In genomic region chr9:29068461-29068860, GRCh38 we compare ENCODE assay signal across 20 cellular contexts.
DNase-seq lines count a peak whose midpoint lies in the region; ATAC-seq, FAIRE-seq and TF ChIP-seq lines count a peak whose summit lies in the region.
"Had no signal": no experiment of that assay in that cellular context is flagged by ENCODE, and none has a peak within 500 bp of the region (broad histone marks: within the 10 kb centered on the region; RNA-seq: fewer than 3 reads in every experiment).

No MANE protein-coding gene starts in this region.

- H3K9ac ChIP-seq in SK-N-SH = no peak overlapping the region
- H3K9ac ChIP-seq: GM23248 had no signal

- H3K79me2 ChIP-seq in GM23338 (replicated peaks; ENCODE audit: insufficient read depth) (no peaks in the 10 kb centered on the region), SK-N-SH (ENCODE audit: insufficient read depth) (peaks cover 59% of the 10 kb centered on the region)

- H3K27ac Mint-ChIP-seq in GM23338 = peak overlapping the region; percentile 19; the same call in 1 of the 2 replicates
- no peak overlapping the region for H3K27ac Mint-ChIP-seq in T-helper 2 cell treated with Interferon-gamma antibody and Interleukin-4, amounts not matched to agents 5 μg/mL and 100 μg/mL, for 36 hours
- H3K27ac Mint-ChIP-seq: CD4-positive, CD25-positive, alpha-beta regulatory T cell; CD8-positive, alpha-beta T cell; H9 had no signal

- no peaks in the 10 kb centered on the region for H3F3A ChIP-seq in GM23338 (replicated peaks; ENCODE audit: low read depth)
- peaks cover 12% of the 10 kb centered on the region for H3F3A ChIP-seq in SK-N-SH (replicated peaks; ENCODE audit: insufficient read depth)

- H2AFZ ChIP-seq in GM23338 = no peak overlapping the region
- H2AFZ ChIP-seq in SK-N-SH (ENCODE audit: low read depth) = no peak overlapping the region
- H2AFZ ChIP-seq: GM23248 had no signal

- ATAC-seq in GM23338 = no peak
- ATAC-seq: CD8-positive, alpha-beta T cell; GM12878; HCT116 had no signal

- H3K4me1 ChIP-seq in GM23338 (ENCODE audit: insufficient read depth) (0 out of 2 replicates have a peak, but pooled peaks cover 4% of the 10 kb centered on the region), SK-N-SH (ENCODE audit: control insufficient read depth in 1 of 2, insufficient read depth in 2 of 2, low read depth in 1 of 2, low read length in 1 of 2) (peaks cover 6 to 14% of the 10 kb centered on the region in 2 experiments; a peak in 3 of 4 replicates)
- H3K4me1 ChIP-seq: Caco-2 had no signal

- no peak for TF ChIP-seq RAD21 in SK-N-SH (IDR thresholded peaks at IDR 0.05; ENCODE audit: low read length)

- H3K36me3 Mint-ChIP-seq in GM23338 (ENCODE audit: low read depth) = no peaks in the 10 kb centered on the region
- no peaks in the 10 kb centered on the region for H3K36me3 Mint-ChIP-seq in T-helper 2 cell treated with Interferon-gamma antibody and Interleukin-4, amounts not matched to agents 5 μg/mL and 100 μg/mL, for 36 hours (ENCODE audit: low read depth)
- H3K36me3 Mint-ChIP-seq: CD4-positive, CD25-positive, alpha-beta regulatory T cell; CD8-positive, alpha-beta T cell had no signal

- TF ChIP-seq EP300 in SK-N-SH (IDR thresholded peaks at IDR 0.05; ENCODE audit: borderline replicate concordance in 1 of 2, low read depth in 1 of 2, low read length in 1 of 2) = peak; percentile 50 to 54; a peak in 3 of 4 replicates

- no peaks in the 10 kb centered on the region for H3K27me3 ChIP-seq in GM23338 (ENCODE audit: insufficient read depth)
- no peaks in the 10 kb centered on the region for H3K27me3 ChIP-seq in SK-N-SH (ENCODE audit: insufficient read depth)

- POLR2A ChIA-PET in SK-N-SH (lab: Yijun Ruan, JAX) = no interaction called here

- WGBS in SK-N-SH (ENCODE audit: low lambda C conversion rate) = 23% methylated on average over 2 of the region's 2 CpGs

- H3K4me3 Mint-ChIP-seq in GM23338 = no peak overlapping the region
- H3K4me3 Mint-ChIP-seq in T-helper 2 cell treated with Interferon-gamma antibody and Interleukin-4, amounts not matched to agents 5 μg/mL and 100 μg/mL, for 36 hours = no peak overlapping the region
- H3K4me3 Mint-ChIP-seq: CD4-positive, CD25-positive, alpha-beta regulatory T cell; CD8-positive, alpha-beta T cell; H9 had no signal

- DNase-seq in GM23338 (ENCODE audit: low spot score) (no peak), NCI-H1105 treated with DMSO at 0.1 percent for 48 hours (lab: John Stamatoyannopoulos, UW) (peak; percentile 70), SK-N-SH (peak; percentile 27), C1 segment of cervical spinal cord (lab: John Stamatoyannopoulos, UW) (no peak)
- no peak for DNase-seq in stimulated activated naive CD4-positive, alpha-beta T cell (lab: John Stamatoyannopoulos, UW)
- DNase-seq in T-helper 2 cell treated with Interferon-gamma antibody and Interleukin-4, amounts not matched to agents 5 μg/mL and 100 μg/mL, for 36 hours (ENCODE audit: low spot score) = no peak
- DNase-seq: Caco-2; CD4-positive, CD25-positive, alpha-beta regulatory T cell; CD8-positive, alpha-beta T cell; DMS 273 treated with DMSO at 0.1 percent for 48 hours; DMS79; EL; GDM1; GM23248; H9 had no signal

- CTCF ChIA-PET in SK-N-SH (lab: Yijun Ruan, JAX) = interaction anchor here (0.7 to 1.2 kb wide), 2 partner anchors 20 to 709 kb away, joined by 3 read pairs; no protein-coding TSS in a partner anchor

- no peaks in the 10 kb centered on the region for H3K36me3 ChIP-seq in GM23338 (ENCODE audit: insufficient read depth)
- no peaks in the 10 kb centered on the region for H3K36me3 ChIP-seq in SK-N-SH (replicated peaks in 1 of 2; ENCODE audit: control insufficient read depth in 1 of 2, insufficient read depth in 2 of 2, low read length in 1 of 2)

- H3K27ac ChIP-seq in GM23338 (ENCODE audit: low read depth) (no peak overlapping the region), SK-N-SH (ENCODE audit: low read depth in 2 of 2, low read length in 1 of 2) (peak overlapping the region; percentile 39 to 40; a peak in 2 of 4 replicates)
- H3K27ac ChIP-seq: C4-2B, GM23248 had no signal

- H3K4me1 Mint-ChIP-seq in GM23338 = peaks cover 17% of the 10 kb centered on the region
- no peaks in the 10 kb centered on the region for H3K4me1 Mint-ChIP-seq in T-helper 2 cell treated with Interferon-gamma antibody and Interleukin-4, amounts not matched to agents 5 μg/mL and 100 μg/mL, for 36 hours (ENCODE audit: low read depth)
- H3K4me1 Mint-ChIP-seq: CD4-positive, CD25-positive, alpha-beta regulatory T cell had no signal

- no peaks in the 10 kb centered on the region for H3K9me3 ChIP-seq in SK-N-SH
- H3K9me3 ChIP-seq: Caco-2 had no signal

- no peaks in the 10 kb centered on the region for H3K9me3 Mint-ChIP-seq in GM23338
- no peaks in the 10 kb centered on the region for H3K9me3 Mint-ChIP-seq in T-helper 2 cell treated with Interferon-gamma antibody and Interleukin-4, amounts not matched to agents 5 μg/mL and 100 μg/mL, for 36 hours
- H3K9me3 Mint-ChIP-seq: CD8-positive, alpha-beta T cell; H9 had no signal

- H4K20me1 ChIP-seq in GM23338 (replicated peaks; ENCODE audit: insufficient read depth) = no peaks in the 10 kb centered on the region
- H4K20me1 ChIP-seq in SK-N-SH (ENCODE audit: insufficient read depth) = peaks cover 4% of the 10 kb centered on the region; the same call in 1 of the 2 replicates

- peak; percentile 92 for FAIRE-seq in islet of Langerhans (lab: Jason Lieb, UNC)
- FAIRE-seq: GM12878, GM19239 had no signal

- H3K4me2 ChIP-seq in GM23338 = no peak overlapping the region
- peak overlapping the region; percentile 23; the same call in 1 of the 2 replicates for H3K4me2 ChIP-seq in SK-N-SH

- H3K4me3 ChIP-seq in GM23338 = no peak overlapping the region
- H3K4me3 ChIP-seq in SK-N-SH (ENCODE audit: low read depth in 2 of 2, low read length in 1 of 2) = no peak overlapping the region
- H3K4me3 ChIP-seq: GM12878, GM23248 had no signal

- no peaks in the 10 kb centered on the region for H3K27me3 Mint-ChIP-seq in GM23338 (ENCODE audit: insufficient read depth, low read depth, poor library complexity)
- H3K27me3 Mint-ChIP-seq in T-helper 2 cell treated with Interferon-gamma antibody and Interleukin-4, amounts not matched to agents 5 μg/mL and 100 μg/mL, for 36 hours (ENCODE audit: low read depth) = no peaks in the 10 kb centered on the region
- H3K27me3 Mint-ChIP-seq: CD4-positive, CD25-positive, alpha-beta regulatory T cell had no signal

- H3K9me2 ChIP-seq in GM23338 (ENCODE audit: insufficient read depth) = no peaks in the 10 kb centered on the region
- H3K9me2 ChIP-seq in SK-N-SH = no peaks in the 10 kb centered on the region

- no peak for TF ChIP-seq CTCF in GM23338 (conservative IDR thresholded peaks at IDR 0.05; ENCODE audit: low read depth in 2 of 2)
- no peak for TF ChIP-seq CTCF in SK-N-SH (IDR thresholded peaks at IDR 0.05)

TF ChIP-seq in GM23338, 12 proteins besides CTCF, POLR2A, EP300 and RAD21 (continues in another document):
- TF ChIP-seq EZH2 (IDR thresholded peaks at IDR 0.05; ENCODE audit: low read depth, unreplicated experiment) = no peak
- no peak for TF ChIP-seq ZNF331 (CRISPR knock-in tag; IDR thresholded peaks at IDR 0.05; ENCODE audit: low read depth)
- TF ChIP-seq ETS1 (IDR thresholded peaks at IDR 0.05) = no peak

TF ChIP-seq in SK-N-SH, 30 proteins besides CTCF, POLR2A, EP300 and RAD21 (continues in another document):
- TF ChIP-seq REST (IDR thresholded peaks at IDR 0.05; ENCODE audit: low read depth, low read length) (no peak), JUND (IDR thresholded peaks at IDR 0.05) (peak; percentile 41), ZBTB33 (IDR thresholded peaks at IDR 0.05; ENCODE audit: borderline replicate concordance, low read depth) (no peak), USF1 (IDR thresholded peaks at IDR 0.05; ENCODE audit: borderline replicate concordance, low read depth) (no peak)

Comparison
In these comparisons a context has a peak if more than half of its experiments do, and no peak if none do; other contexts are left out.
1. DNase-seq: peak in NCI-H1105 treated with DMSO at 0.1 percent for 48 hours (single experiment) and SK-N-SH (single experiment); none in GM23338 (single experiment), stimulated activated naive CD4-positive, alpha-beta T cell (0 of 6), T-helper 2 cell treated with Interferon-gamma antibody and Interleukin-4, amounts not matched to agents 5 μg/mL and 100 μg/mL, for 36 hours (single experiment) and C1 segment of cervical spinal cord (0 of 14).